ENCODE assay signal across 8 cellular contexts in genomic region chr16:2486645-2487516, GRCh38. TPM values are rescaled to one million over a fixed set of nuclear protein-coding genes. Genes with fewer than 3 reads are reported as not detected.
DNase-seq lines count a peak whose midpoint lies in the region; ATAC-seq lines count a peak whose summit lies in the region.

No MANE protein-coding gene starts in this region.

- intact Hi-C loops in sciatic nerve (cut with DNase I): no loop called here

- peak; percentile 37 for DNase-seq in activated CD8-positive, alpha-beta memory T cell treated with anti-CD3 and anti-CD28 coated beads, Interleukin-2, amount 50 U/mL, for 24 hours (ENCODE audit: extremely low read depth)
- no peak for DNase-seq in sciatic nerve (ENCODE audit: low spot score)
- no peak for DNase-seq in NK-92 treated with Interleukin-12 subunit alpha and Interleukin-12 subunit beta, amount 100 ng/mL, for 24 hours (lab: John Stamatoyannopoulos, UW)
- DNase-seq in A172 (ENCODE audit: low spot score): no peak
- DNase-seq in NCI-H82 (lab: John Stamatoyannopoulos, UW): no peak

- ATAC-seq in GM18867 (IDR thresholded peaks at IDR 0.05; ENCODE audit: unreplicated experiment): peak; percentile 58
- peak; percentile 53 for ATAC-seq in HG03378 (IDR thresholded peaks at IDR 0.05; ENCODE audit: unreplicated experiment)
- ATAC-seq in esophagus mucosa: peak; percentile 75
- ATAC-seq in sciatic nerve: peak; percentile 58

RNA-seq across cellular contexts. Expression of gene TBC1D24, which starts 12.0 kb away (rescaled TPM):
- total RNA-seq in esophagus mucosa (2.0 TPM), sciatic nerve (15.4 TPM)
- total RNA-seq in A172 (2014; rRNA removed; shearing (Covaris generic)): 8.6 and 18.0 TPM in 2 replicates

RNA-seq across cellular contexts. Expression of gene NTN3, which starts 15.8 kb away (rescaled TPM):
- total RNA-seq in esophagus mucosa: 0.08 TPM
- total RNA-seq in sciatic nerve: 0.36 TPM
- total RNA-seq in A172 (2014; rRNA removed; shearing (Covaris generic)): 0.12 TPM in 1 of 2 replicates, not detected in the other

RNA-seq across cellular contexts. Expression of gene ATP6V0C, which starts 26.9 kb away (rescaled TPM):
- 205 TPM for total RNA-seq in esophagus mucosa
- 134 TPM for total RNA-seq in sciatic nerve
- total RNA-seq in A172 (2014; rRNA removed; shearing (Covaris generic)): 24.7 and 51.1 TPM in 2 replicates

RNA-seq across cellular contexts. Expression of gene TEDC2, which starts 27.0 kb away (rescaled TPM):
- 3.1 TPM for total RNA-seq in esophagus mucosa
- 0.58 TPM for total RNA-seq in sciatic nerve
- 33.2 and 48.6 TPM in 2 replicates for total RNA-seq in A172 (2014; rRNA removed; shearing (Covaris generic))

RNA-seq across cellular contexts. Expression of gene AMDHD2, which starts 33.3 kb away (rescaled TPM):
- 19.0 TPM for total RNA-seq in esophagus mucosa
- 38.5 TPM for total RNA-seq in sciatic nerve
- total RNA-seq in A172 (2014; rRNA removed; shearing (Covaris generic)): 71.3 and 76.8 TPM in 2 replicates
